Comparison of ENCODE assay signal across 32 cellular contexts in genomic region chr7:137564677-137565076, GRCh38.
"Had no signal": no experiment of that assay in that cellular context is flagged by ENCODE, and none has a peak within 500 bp of the region (broad histone marks: within the 10 kb centered on the region; RNA-seq: fewer than 3 reads in every experiment).

No MANE protein-coding gene starts in this region.

- H3K4me2 ChIP-seq: hepatocyte had no signal

- H3K4me1 ChIP-seq: gastroesophageal sphincter, left ventricle myocardium inferior, pancreas, prostate gland, uterus had no signal

- H3K27ac ChIP-seq: epithelial cell of prostate, gastroesophageal sphincter, hepatocyte, left ventricle myocardium inferior, neutrophil, pancreas, prostate gland, skin epidermis, uterus had no signal

- H3K27me3 ChIP-seq: gastroesophageal sphincter, hepatocyte, neutrophil, uterus had no signal

- DNase-seq: activated CD4-positive, alpha-beta memory T cell treated with anti-CD3 and anti-CD28 coated beads, Interleukin-2, amount 10 ng/mL, durations not matched to agents 7 days and 5 days; activated CD4-positive, alpha-beta T cell treated with anti-CD3 and anti-CD28 coated beads, Interleukin-2, amount 10 ng/mL, durations not matched to agents 7 days and 5 days; activated CD8-positive, alpha-beta memory T cell treated with anti-CD3 and anti-CD28 coated beads, Interleukin-2, amount 50 U/mL, for 48 hours; activated gamma-delta T cell; activated naive CD4-positive, alpha-beta T cell treated with anti-CD3 and anti-CD28 coated beads, Interleukin-2, amount 10 ng/mL, durations not matched to agents 7 days and 5 days; activated naive CD8-positive, alpha-beta T cell treated with anti-CD3 and anti-CD28 coated beads, Interleukin-2, amount 10 ng/mL, durations not matched to agents 7 days and 5 days; activated T-cell treated with anti-CD3 and anti-CD28 coated beads, Interleukin-2, amount 50 U/mL, for 24 hours; amniotic stem cell; caudate nucleus; effector CD4-positive, alpha-beta T cell; left ventricle myocardium inferior; mucosa of descending colon; pancreas; retina; stimulated activated CD4-positive, alpha-beta T cell treated with anti-CD3 and anti-CD28 coated beads, Interleukin-1b, Interleukin-23, amount 100 ng/mL, for 48 hours; stimulated activated CD4-positive, alpha-beta T cell treated with anti-CD3 and anti-CD28 coated beads, Interleukin-4, amount 100 ng/mL, for 4 hours; stimulated activated CD8-positive, alpha-beta memory T cell treated with anti-CD3 and anti-CD28 coated beads, Interleukin-4, amount 100 ng/mL, for 48 hours; stimulated activated naive CD8-positive, alpha-beta T cell treated with anti-CD3 and anti-CD28 coated beads, Interleukin-15, amount 100 ng/mL, for 72 hours; substantia nigra; uterus had no signal

- H2AFZ ChIP-seq: hepatocyte had no signal

- H3K9me3 ChIP-seq: gastroesophageal sphincter, mucosa of descending colon, neutrophil, pancreas, prostate gland, uterus had no signal

- H3K4me3 ChIP-seq: gastroesophageal sphincter, hepatocyte, left ventricle myocardium inferior, lung, mucosa of descending colon, pancreas, prostate gland, skin epidermis, uterus had no signal

- H3K4me3 Mint-ChIP-seq: activated CD4-positive, alpha-beta memory T cell treated with anti-CD3 and anti-CD28 coated beads, Interleukin-2, amount 10 ng/mL, durations not matched to agents 7 days and 5 days; activated CD4-positive, alpha-beta T cell treated with anti-CD3 and anti-CD28 coated beads, Interleukin-2, amount 10 ng/mL, durations not matched to agents 7 days and 5 days; activated naive CD4-positive, alpha-beta T cell treated with anti-CD3 and anti-CD28 coated beads, Interleukin-2, amount 10 ng/mL, durations not matched to agents 7 days and 5 days; activated naive CD8-positive, alpha-beta T cell treated with anti-CD3 and anti-CD28 coated beads, Interleukin-2, amount 10 ng/mL, durations not matched to agents 7 days and 5 days; activated T-cell treated with anti-CD3 and anti-CD28 coated beads, Interleukin-2, amount 50 U/mL, for 24 hours; dendritic cell treated with granulocyte-macrophage colony-stimulating factor and Interleukin-4, amounts not matched to agents 40 ng/mL and 50 ng/mL, for 4 days; natural killer cell treated with Interleukin-12 subunit alpha and Interleukin-12 subunit beta and Interleukin-15 and Interleukin-18, amount 100 ng/mL, for 72 hours; stimulated activated memory B cell treated with anti-CD40 and anti-IgM and Interleukin-4, amounts not matched to agents 10 μg/mL and 1 μg/mL and 100 μg/mL, for 72 hours; stimulated activated naive CD8-positive, alpha-beta T cell treated with anti-CD3 and anti-CD28 coated beads, Interleukin-15, amount 100 ng/mL, for 72 hours; type B pancreatic cell had no signal

- ATAC-seq: gastroesophageal sphincter; mucosa of descending colon; natural killer cell treated with Interleukin-12 subunit alpha and Interleukin-12 subunit beta and Interleukin-15 and Interleukin-18, amount 100 ng/mL, for 72 hours; pancreas; sciatic nerve; stimulated activated memory B cell treated with anti-CD40 and anti-IgM and Interleukin-4, amounts not matched to agents 10 μg/mL and 1 μg/mL and 100 μg/mL, for 72 hours; stimulated activated naive CD8-positive, alpha-beta T cell treated with anti-CD3 and anti-CD28 coated beads, Interleukin-15, amount 100 ng/mL, for 72 hours had no signal

- H3K9me3 Mint-ChIP-seq: activated CD4-positive, alpha-beta memory T cell treated with anti-CD3 and anti-CD28 coated beads, Interleukin-2, amount 10 ng/mL, durations not matched to agents 7 days and 5 days; activated CD4-positive, alpha-beta T cell treated with anti-CD3 and anti-CD28 coated beads, Interleukin-2, amount 10 ng/mL, durations not matched to agents 7 days and 5 days; activated naive CD4-positive, alpha-beta T cell treated with anti-CD3 and anti-CD28 coated beads, Interleukin-2, amount 10 ng/mL, durations not matched to agents 7 days and 5 days; activated naive CD8-positive, alpha-beta T cell treated with anti-CD3 and anti-CD28 coated beads, Interleukin-2, amount 10 ng/mL, durations not matched to agents 7 days and 5 days; activated T-cell treated with anti-CD3 and anti-CD28 coated beads, Interleukin-2, amount 50 U/mL, for 24 hours; dendritic cell treated with granulocyte-macrophage colony-stimulating factor and Interleukin-4, amounts not matched to agents 40 ng/mL and 50 ng/mL, for 4 days; type B pancreatic cell had no signal

- H3K27ac Mint-ChIP-seq: activated CD4-positive, alpha-beta memory T cell treated with anti-CD3 and anti-CD28 coated beads, Interleukin-2, amount 10 ng/mL, durations not matched to agents 7 days and 5 days; activated CD4-positive, alpha-beta T cell treated with anti-CD3 and anti-CD28 coated beads, Interleukin-2, amount 10 ng/mL, durations not matched to agents 7 days and 5 days; activated naive CD4-positive, alpha-beta T cell treated with anti-CD3 and anti-CD28 coated beads, Interleukin-2, amount 10 ng/mL, durations not matched to agents 7 days and 5 days; activated naive CD8-positive, alpha-beta T cell treated with anti-CD3 and anti-CD28 coated beads, Interleukin-2, amount 10 ng/mL, durations not matched to agents 7 days and 5 days; activated T-cell treated with anti-CD3 and anti-CD28 coated beads, Interleukin-2, amount 50 U/mL, for 24 hours; dendritic cell treated with granulocyte-macrophage colony-stimulating factor and Interleukin-4, amounts not matched to agents 40 ng/mL and 50 ng/mL, for 4 days; natural killer cell treated with Interleukin-12 subunit alpha and Interleukin-12 subunit beta and Interleukin-15 and Interleukin-18, amount 100 ng/mL, for 72 hours; stimulated activated memory B cell treated with anti-CD40 and anti-IgM and Interleukin-4, amounts not matched to agents 10 μg/mL and 1 μg/mL and 100 μg/mL, for 72 hours; stimulated activated naive CD8-positive, alpha-beta T cell treated with anti-CD3 and anti-CD28 coated beads, Interleukin-15, amount 100 ng/mL, for 72 hours; type B pancreatic cell had no signal

- H3K27me3 Mint-ChIP-seq: activated CD4-positive, alpha-beta memory T cell treated with anti-CD3 and anti-CD28 coated beads, Interleukin-2, amount 10 ng/mL, durations not matched to agents 7 days and 5 days; activated CD4-positive, alpha-beta T cell treated with anti-CD3 and anti-CD28 coated beads, Interleukin-2, amount 10 ng/mL, durations not matched to agents 7 days and 5 days; activated naive CD4-positive, alpha-beta T cell treated with anti-CD3 and anti-CD28 coated beads, Interleukin-2, amount 10 ng/mL, durations not matched to agents 7 days and 5 days; activated T-cell treated with anti-CD3 and anti-CD28 coated beads, Interleukin-2, amount 50 U/mL, for 24 hours; dendritic cell treated with granulocyte-macrophage colony-stimulating factor and Interleukin-4, amounts not matched to agents 40 ng/mL and 50 ng/mL, for 4 days; natural killer cell treated with Interleukin-12 subunit alpha and Interleukin-12 subunit beta and Interleukin-15 and Interleukin-18, amount 100 ng/mL, for 72 hours; stimulated activated memory B cell treated with anti-CD40 and anti-IgM and Interleukin-4, amounts not matched to agents 10 μg/mL and 1 μg/mL and 100 μg/mL, for 72 hours; stimulated activated naive CD8-positive, alpha-beta T cell treated with anti-CD3 and anti-CD28 coated beads, Interleukin-15, amount 100 ng/mL, for 72 hours; type B pancreatic cell had no signal

- H3K79me2 ChIP-seq: hepatocyte had no signal

- H3K4me1 Mint-ChIP-seq: activated CD4-positive, alpha-beta memory T cell treated with anti-CD3 and anti-CD28 coated beads, Interleukin-2, amount 10 ng/mL, durations not matched to agents 7 days and 5 days; activated CD4-positive, alpha-beta T cell treated with anti-CD3 and anti-CD28 coated beads, Interleukin-2, amount 10 ng/mL, durations not matched to agents 7 days and 5 days; activated naive CD4-positive, alpha-beta T cell treated with anti-CD3 and anti-CD28 coated beads, Interleukin-2, amount 10 ng/mL, durations not matched to agents 7 days and 5 days; activated naive CD8-positive, alpha-beta T cell treated with anti-CD3 and anti-CD28 coated beads, Interleukin-2, amount 10 ng/mL, durations not matched to agents 7 days and 5 days; stimulated activated memory B cell treated with anti-CD40 and anti-IgM and Interleukin-4, amounts not matched to agents 10 μg/mL and 1 μg/mL and 100 μg/mL, for 72 hours; stimulated activated naive CD8-positive, alpha-beta T cell treated with anti-CD3 and anti-CD28 coated beads, Interleukin-15, amount 100 ng/mL, for 72 hours had no signal

- H3K36me3 ChIP-seq: gastroesophageal sphincter, left ventricle myocardium inferior, neutrophil, pancreas, prostate gland, uterus had no signal

- H3K36me3 Mint-ChIP-seq: activated naive CD4-positive, alpha-beta T cell treated with anti-CD3 and anti-CD28 coated beads, Interleukin-2, amount 10 ng/mL, durations not matched to agents 7 days and 5 days; activated naive CD8-positive, alpha-beta T cell treated with anti-CD3 and anti-CD28 coated beads, Interleukin-2, amount 10 ng/mL, durations not matched to agents 7 days and 5 days; natural killer cell treated with Interleukin-12 subunit alpha and Interleukin-12 subunit beta and Interleukin-15 and Interleukin-18, amount 100 ng/mL, for 72 hours; stimulated activated memory B cell treated with anti-CD40 and anti-IgM and Interleukin-4, amounts not matched to agents 10 μg/mL and 1 μg/mL and 100 μg/mL, for 72 hours; type B pancreatic cell had no signal
